ENCODE assay signal across 20 cellular contexts in the genomic region with DNA sequence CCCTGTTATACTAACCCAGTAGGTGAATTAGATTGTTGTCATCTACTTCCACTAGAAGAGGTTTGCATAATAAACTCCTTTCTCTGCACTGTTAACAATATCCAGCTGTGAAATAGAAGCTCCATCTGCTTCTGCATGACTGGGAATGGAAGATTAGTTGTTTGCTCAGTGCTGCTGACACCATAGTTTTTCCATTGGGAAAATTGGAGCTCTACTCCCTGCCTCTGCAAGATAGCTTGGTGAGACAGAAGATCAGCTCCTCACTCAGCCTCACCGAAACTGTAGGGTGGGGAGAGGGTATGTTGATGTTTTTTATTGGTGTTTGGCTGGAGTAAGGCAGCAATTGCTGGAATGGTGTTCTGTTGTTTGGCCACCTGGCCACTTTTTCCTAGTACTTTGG.
DNase-seq lines count a peak whose midpoint lies in the region; ATAC-seq and TF ChIP-seq lines count a peak whose summit lies in the region.
"Had no signal": no experiment of that assay in that cellular context is flagged by ENCODE, and none has a peak within 500 bp of the region (broad histone marks: within the 10 kb centered on the region; RNA-seq: fewer than 3 reads in every experiment).

No MANE protein-coding gene starts in this region.

- ATAC-seq in heart right ventricle: peak in 6 of 8 donors; percentile 55 to 89 (median 70)
- ATAC-seq: activated CD4-positive, alpha-beta T cell treated with anti-CD3 and anti-CD28 coated beads for 36 hours; HepG2; right lobe of liver; SK-N-SH treated with all-trans-retinoic acid at 6 μM for 48 hours; stimulated activated memory B cell treated with anti-CD40 and anti-IgM and Interleukin-4, amounts not matched to agents 10 μg/mL and 1 μg/mL and 100 μg/mL, for 72 hours; T-helper 17 cell had no signal

- H3K4me1 ChIP-seq in heart right ventricle (no peaks in the 10 kb centered on the region), testis (no peaks in the 10 kb centered on the region)
- H3K4me1 ChIP-seq: right lobe of liver had no signal

- WGBS in heart right ventricle, 2 donors: 73 to 80% methylated on average over 1 of the region's 1 CpG
- 67% methylated on average over 1 of the region's 1 CpG; no CpG with 5 or more reads in 1 of the 2 donors for WGBS in testis, 2 donors

- TF ChIP-seq POLR2A in testis (IDR thresholded peaks at IDR 0.05): no peak

- peak; percentile 7 for DNase-seq in DMS53 (lab: John Stamatoyannopoulos, UW)
- DNase-seq in DMS53 treated with DMSO at 0.1 percent for 48 hours (lab: John Stamatoyannopoulos, UW; ENCODE audit: unreplicated experiment): no peak
- peak; percentile 82 for DNase-seq in NCI-H446 treated with DMSO at 0.1 percent for 48 hours (lab: John Stamatoyannopoulos, UW)
- DNase-seq in heart right ventricle: peak in 1 of 2 donors; percentile 6
- peak; percentile 44 for DNase-seq in testis
- DNase-seq in stimulated activated naive CD4-positive, alpha-beta T cell treated with Interleukin-2 at 50 U/mL for 16 hours (lab: John Stamatoyannopoulos, UW): no peak
- no peak for DNase-seq in amniotic stem cell (lab: John Stamatoyannopoulos, UW)
- no peak for DNase-seq in NCI-H1436 (lab: John Stamatoyannopoulos, UW)
- DNase-seq: activated CD4-positive, alpha-beta T cell treated with anti-CD3 and anti-CD28 coated beads for 36 hours; HFFc6; Kasumi-1; NCI-H187 treated with DMSO at 0.1 percent for 48 hours; right lobe of liver; stimulated activated CD4-positive, alpha-beta T cell treated with anti-CD3 and anti-CD28 coated beads, Interleukin-4, amount 100 ng/mL, for 4 hours; T-helper 17 cell had no signal

- TF ChIP-seq CTCF in heart right ventricle (IDR thresholded peaks at IDR 0.05) (no peak), testis (IDR thresholded peaks at IDR 0.05) (no peak)

- peaks cover 0 to 25% (median 8%) of the 10 kb centered on the region in 11 donors for H3K9me3 ChIP-seq in heart right ventricle
- no peaks in the 10 kb centered on the region for H3K9me3 ChIP-seq in testis
- H3K9me3 ChIP-seq: right lobe of liver, suprapubic skin had no signal

- H3K27ac ChIP-seq in heart right ventricle (peak overlapping the region in 3 of 10 donors; percentile 24 to 44 (median 42)), testis (peak overlapping the region in 1 of 2 donors; percentile 47)
- H3K27ac ChIP-seq: 22Rv1, right lobe of liver, suprapubic skin had no signal

- no peaks in the 10 kb centered on the region for H3K27me3 ChIP-seq in heart right ventricle
- H3K27me3 ChIP-seq in testis: no peaks in the 10 kb centered on the region
- H3K27me3 ChIP-seq: right lobe of liver, suprapubic skin had no signal

- H3K4me3 ChIP-seq in heart right ventricle: no peak overlapping the region
- H3K4me3 ChIP-seq in testis: no peak overlapping the region
- H3K4me3 ChIP-seq: right lobe of liver, suprapubic skin had no signal

- intact Hi-C loops in heart right ventricle (cut with DNase I) (no loop called here), testis (cut with DNase I; ENCODE audit: low total_unique reads) (no loop called here)

- H3K36me3 ChIP-seq in heart right ventricle: no peaks in the 10 kb centered on the region
- H3K36me3 ChIP-seq in testis (ENCODE audit: low read depth, missing control alignments): no peaks in the 10 kb centered on the region
- H3K36me3 ChIP-seq: right lobe of liver, suprapubic skin had no signal

Comparison
In these comparisons a context has a peak if more than half of its experiments do, and no peak if none do; other contexts are left out.
1. DNase-seq: peak in DMS53 (single experiment), NCI-H446 treated with DMSO at 0.1 percent for 48 hours (single experiment) and testis (single experiment); none in DMS53 treated with DMSO at 0.1 percent for 48 hours (single experiment), stimulated activated naive CD4-positive, alpha-beta T cell treated with Interleukin-2 at 50 U/mL for 16 hours (single experiment), amniotic stem cell (single experiment) and NCI-H1436 (single experiment).